In the genomic region with DNA sequence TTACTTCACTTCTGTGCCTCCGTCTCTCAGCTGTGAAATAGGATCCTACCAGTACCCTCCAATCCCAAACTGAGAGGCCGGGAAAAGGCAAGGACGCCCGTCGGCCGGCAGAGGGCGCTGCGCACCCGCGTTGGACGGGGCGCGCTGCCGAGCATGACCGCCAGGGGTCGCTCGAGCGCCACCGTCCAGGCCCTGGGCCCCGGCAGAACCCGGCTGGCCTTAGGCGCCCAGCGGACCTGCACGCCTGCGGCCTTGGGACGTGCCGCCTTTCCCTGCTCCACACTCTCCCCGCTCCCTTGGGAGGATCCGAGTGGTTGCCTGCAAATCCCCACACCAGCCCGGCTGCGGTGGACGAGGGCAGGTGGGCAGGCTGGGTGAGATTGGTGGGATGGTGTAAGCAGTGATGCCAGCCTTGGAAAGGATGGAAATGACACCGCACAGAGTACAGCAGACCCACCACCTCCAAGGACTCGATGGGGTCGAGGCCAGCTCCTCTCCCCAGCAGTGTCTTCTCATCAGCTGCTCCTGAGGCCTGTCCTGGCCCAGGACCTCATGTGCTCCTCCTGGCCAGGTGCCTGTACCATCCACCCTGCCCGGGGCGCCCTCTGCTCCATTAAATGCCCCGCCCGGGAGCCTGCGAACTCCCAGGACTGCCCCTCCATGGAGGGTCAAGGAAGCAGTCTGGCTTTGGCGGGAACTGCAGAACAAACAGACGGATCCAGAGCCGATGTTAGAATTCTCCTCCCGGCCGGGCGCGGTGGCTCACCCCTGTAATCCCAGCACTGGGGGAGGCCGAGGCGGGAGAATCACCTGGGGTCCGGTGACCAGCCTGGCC, we compare ENCODE assay signal across 8 cellular contexts. TPM values are rescaled to one million over a fixed set of nuclear protein-coding genes. Genes with fewer than 3 reads are reported as not detected.
DNase-seq lines count a peak whose midpoint lies in the region; ATAC-seq and TF ChIP-seq lines count a peak whose summit lies in the region.

No MANE protein-coding gene starts in this region.

- H3K36me3 Mint-ChIP-seq in CD4-positive, alpha-beta T cell (ENCODE audit: low read depth): no peaks in the 10 kb centered on the region
- no peaks in the 10 kb centered on the region for H3K36me3 Mint-ChIP-seq in stimulated activated memory B cell treated with anti-CD40 and anti-IgM and Interleukin-4, amounts not matched to agents 10 μg/mL and 1 μg/mL and 100 μg/mL, for 72 hours

- no peak overlapping the region for H3K4me3 Mint-ChIP-seq in CD4-positive, alpha-beta T cell
- H3K4me3 Mint-ChIP-seq in stimulated activated memory B cell treated with anti-CD40 and anti-IgM and Interleukin-4, amounts not matched to agents 10 μg/mL and 1 μg/mL and 100 μg/mL, for 72 hours: no peak overlapping the region

- H3K4me1 ChIP-seq in muscle layer of colon (ENCODE audit: insufficient read depth, low read length): peaks cover 44% of the 10 kb centered on the region

- DNase-seq in CD4-positive, alpha-beta T cell: peak; percentile 27 to 77 (median 56)
- DNase-seq in NOMO-1 (lab: John Stamatoyannopoulos, UW; ENCODE audit: unreplicated experiment in 2 of 2): peak; percentile 50
- peak; percentile 64 for DNase-seq in activated T-cell treated with anti-CD3 and anti-CD28 coated beads for 24 hours (ENCODE audit: low read depth)
- peak; percentile 50 for DNase-seq in epidermal melanocyte (ENCODE audit: insufficient read length, low spot score)

- no peaks in the 10 kb centered on the region for H3K9me3 Mint-ChIP-seq in CD4-positive, alpha-beta T cell
- no peaks in the 10 kb centered on the region for H3K9me3 Mint-ChIP-seq in stimulated activated memory B cell treated with anti-CD40 and anti-IgM and Interleukin-4, amounts not matched to agents 10 μg/mL and 1 μg/mL and 100 μg/mL, for 72 hours

- H3K9me3 ChIP-seq in CD4-positive, alpha-beta T cell (ENCODE audit: control insufficient read depth, low read length): no peaks in the 10 kb centered on the region
- no peaks in the 10 kb centered on the region for H3K9me3 ChIP-seq in muscle layer of colon (ENCODE audit: low read length)

- intact Hi-C loops in CD4-positive, alpha-beta T cell (cut with DNase I, micrococcal nuclease): loop anchor here (1.0 to 5.0 kb wide), 9 partner anchors 48 to 647 kb away; partner anchors contain the start of genes H3-3A (in 1 of the 2) and SRP9 (in 1 of the 2)

- no peaks in the 10 kb centered on the region for H3K27me3 ChIP-seq in CD4-positive, alpha-beta T cell (ENCODE audit: control insufficient read depth, insufficient read depth, low read length)
- H3K27me3 ChIP-seq in muscle layer of colon (ENCODE audit: control insufficient read depth in 1 of 2, insufficient read depth in 2 of 2, low read length in 2 of 2): no peaks in the 10 kb centered on the region

- no peaks in the 10 kb centered on the region for H3K36me3 ChIP-seq in muscle layer of colon (ENCODE audit: insufficient read depth, low read length)

- POLR2A ChIA-PET in CD4-positive, alpha-beta T cell (lab: Charles Lee): interaction anchor here (0.8 to 1.7 kb wide), 4 partner anchors 30 to 525 kb away, joined by 3 to 5 read pairs (median 4); partner anchors contain the start of gene SRP9

- CTCF ChIA-PET in CD4-positive, alpha-beta T cell (lab: Charles Lee): interaction anchor here (0.6 to 2.0 kb wide), 27 partner anchors 8 to 589 kb away, joined by 3 to 15 read pairs (median 4); partner anchors contain the start of gene SRP9

- H3K4me3 ChIP-seq in muscle layer of colon (ENCODE audit: low read depth in 1 of 2, low read length in 2 of 2): no peak overlapping the region

- H3K27ac ChIP-seq in CD4-positive, alpha-beta T cell (ENCODE audit: low read depth, low read length): no peak overlapping the region
- peak overlapping the region; percentile 72 for H3K27ac ChIP-seq in muscle layer of colon (ENCODE audit: low read depth, low read length)

- no peak overlapping the region for H3K9ac ChIP-seq in muscle layer of colon (ENCODE audit: low read length)

- TF ChIP-seq CTCF in CD4-positive, alpha-beta T cell (IDR thresholded peaks at IDR 0.05): peak; percentile 100

- no peaks in the 10 kb centered on the region for H3K27me3 Mint-ChIP-seq in CD4-positive, alpha-beta T cell
- H3K27me3 Mint-ChIP-seq in stimulated activated memory B cell treated with anti-CD40 and anti-IgM and Interleukin-4, amounts not matched to agents 10 μg/mL and 1 μg/mL and 100 μg/mL, for 72 hours: no peaks in the 10 kb centered on the region

- ATAC-seq in CD4-positive, alpha-beta T cell (ENCODE audit: poor library complexity): peak; percentile 85
- ATAC-seq in GM19397 (IDR thresholded peaks at IDR 0.05; ENCODE audit: unreplicated experiment) (peak; percentile 74), HG03469 (IDR thresholded peaks at IDR 0.05; ENCODE audit: unreplicated experiment) (peak; percentile 44)
- peak; percentile 81 for ATAC-seq in stimulated activated memory B cell treated with anti-CD40 and anti-IgM and Interleukin-4, amounts not matched to agents 10 μg/mL and 1 μg/mL and 100 μg/mL, for 72 hours

- peak overlapping the region; percentile 39 for H3K27ac Mint-ChIP-seq in CD4-positive, alpha-beta T cell
- no peak overlapping the region for H3K27ac Mint-ChIP-seq in stimulated activated memory B cell treated with anti-CD40 and anti-IgM and Interleukin-4, amounts not matched to agents 10 μg/mL and 1 μg/mL and 100 μg/mL, for 72 hours

- H3K4me1 Mint-ChIP-seq in CD4-positive, alpha-beta T cell (ENCODE audit: low read depth): peaks cover 42% of the 10 kb centered on the region
- H3K4me1 Mint-ChIP-seq in stimulated activated memory B cell treated with anti-CD40 and anti-IgM and Interleukin-4, amounts not matched to agents 10 μg/mL and 1 μg/mL and 100 μg/mL, for 72 hours: peaks cover 36% of the 10 kb centered on the region

RNA-seq across cellular contexts. Expression of gene LBR, which starts 47.4 kb away (rescaled TPM):
- total RNA-seq in CD4-positive, alpha-beta T cell: 100 to 1,000 TPM; 118 to 129 TPM
